ENCODE assay signal across 1 cellular context in the genomic region with DNA sequence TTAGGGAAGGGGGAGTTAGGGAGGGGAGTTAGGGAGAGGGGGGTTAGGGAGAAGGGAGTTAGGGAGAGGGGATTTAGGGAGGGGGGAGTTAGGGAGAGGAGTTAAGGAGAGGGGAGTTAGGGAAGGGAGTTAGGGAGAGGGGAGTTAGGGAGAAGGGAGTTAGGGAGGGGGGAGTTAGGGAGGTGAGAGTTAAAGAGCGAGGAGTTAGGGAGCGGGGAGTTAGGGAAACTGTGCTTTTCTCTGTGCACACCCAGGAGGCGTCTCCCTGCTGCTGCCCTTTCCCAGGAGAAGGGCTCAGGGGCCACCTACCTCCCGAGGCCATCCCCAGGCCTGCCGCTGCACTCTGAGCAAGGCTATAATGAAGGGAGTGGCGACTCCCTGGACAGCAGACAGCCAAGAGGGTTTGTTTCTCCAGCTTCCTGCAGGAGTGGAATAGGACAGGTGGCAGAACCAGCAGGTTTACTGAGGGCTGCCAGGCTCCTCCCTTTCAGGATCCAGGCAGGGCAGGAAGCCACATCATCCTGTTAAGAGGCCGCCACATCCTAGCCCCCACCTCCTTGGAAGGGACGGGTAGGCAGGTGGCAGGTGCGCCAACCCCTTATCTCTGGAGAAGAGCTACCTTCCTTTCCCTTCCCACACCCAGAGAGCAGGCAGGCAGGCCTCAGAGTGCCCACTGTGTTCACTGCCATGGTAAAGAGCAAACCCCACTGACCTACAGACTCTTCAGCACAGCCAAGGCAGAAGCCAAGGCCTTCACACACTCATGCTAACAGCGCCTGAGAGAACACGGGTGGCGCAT.
TF ChIP-seq lines count a peak whose summit lies in the region.

No MANE protein-coding gene starts in this region.

TF ChIP-seq in GM12891, 5 proteins besides CTCF, POLR2A, EP300 and RAD21 (continued from another document):
- no peak for TF ChIP-seq POU2F2 (IDR thresholded peaks at IDR 0.05; ENCODE audit: low read depth, low read length)
- TF ChIP-seq TAF1 (IDR thresholded peaks at IDR 0.05; ENCODE audit: low read depth, low read length) = no peak
- no peak for TF ChIP-seq PAX5 (IDR thresholded peaks at IDR 0.05; ENCODE audit: insufficient read depth, low read length, severe bottlenecking)
